ENCODE assay signal across 13 cellular contexts in genomic region chr7:6401536-6401935, GRCh38.
"Had no signal": no experiment of that assay in that cellular context is flagged by ENCODE, and none has a peak within 500 bp of the region (broad histone marks: within the 10 kb centered on the region; RNA-seq: fewer than 3 reads in every experiment).

No MANE protein-coding gene starts in this region.

- H3K27me3 ChIP-seq: ascending aorta, foreskin keratinocyte, neural progenitor cell, tibial artery had no signal

- H3K27ac Mint-ChIP-seq: activated CD4-positive, alpha-beta T cell treated with anti-CD3 and anti-CD28 coated beads for 36 hours; activated naive CD4-positive, alpha-beta T cell treated with anti-CD3 and anti-CD28 coated beads for 36 hours; activated naive CD8-positive, alpha-beta T cell treated with anti-CD3 and anti-CD28 coated beads, Interleukin-2, amount 50 U/mL, for 24 hours; neural progenitor cell; stimulated activated naive B cell treated with anti-CD40 and anti-IgM and Interleukin-4, amounts not matched to agents 10 μg/mL and 1 μg/mL and 100 μg/mL, for 72 hours; T-helper 17 cell had no signal

- H3K4me2 ChIP-seq: neural progenitor cell had no signal

- H3K4me3 ChIP-seq: ascending aorta, neural progenitor cell, tibial artery had no signal

- H3K4me1 ChIP-seq: neural progenitor cell had no signal

- H3K36me3 ChIP-seq: neural progenitor cell had no signal

- H3K9me3 ChIP-seq: ascending aorta, tibial artery had no signal

- ATAC-seq: activated CD4-positive, alpha-beta T cell treated with anti-CD3 and anti-CD28 coated beads for 36 hours; activated naive CD8-positive, alpha-beta T cell treated with anti-CD3 and anti-CD28 coated beads, Interleukin-2, amount 50 U/mL, for 24 hours; foreskin keratinocyte; stimulated activated naive B cell treated with anti-CD40 and anti-IgM and Interleukin-4, amounts not matched to agents 10 μg/mL and 1 μg/mL and 100 μg/mL, for 72 hours; T-helper 17 cell had no signal

- DNase-seq: activated CD4-positive, alpha-beta T cell treated with anti-CD3 and anti-CD28 coated beads for 36 hours; activated naive CD4-positive, alpha-beta T cell treated with anti-CD3 and anti-CD28 coated beads for 36 hours; activated naive CD8-positive, alpha-beta T cell treated with anti-CD3 and anti-CD28 coated beads, Interleukin-2, amount 50 U/mL, for 24 hours; foreskin keratinocyte; kidney glomerular epithelial cell; mesendoderm; stimulated activated CD4-positive, alpha-beta T cell treated with anti-CD3 and anti-CD28 coated beads, Interleukin-2, amount 100 ng/mL, for 48 hours; stimulated activated naive B cell treated with anti-CD40 and anti-IgM and Interleukin-4, amounts not matched to agents 10 μg/mL and 1 μg/mL and 100 μg/mL, for 72 hours; T-helper 17 cell; tibial artery; WERI-Rb-1 had no signal

- H3K27ac ChIP-seq: ascending aorta, foreskin keratinocyte, neural progenitor cell, tibial artery, WERI-Rb-1 had no signal

- H3K9ac ChIP-seq: neural progenitor cell had no signal

- H3K27me3 Mint-ChIP-seq: activated CD4-positive, alpha-beta T cell treated with anti-CD3 and anti-CD28 coated beads for 36 hours; activated naive CD8-positive, alpha-beta T cell treated with anti-CD3 and anti-CD28 coated beads, Interleukin-2, amount 50 U/mL, for 24 hours; stimulated activated naive B cell treated with anti-CD40 and anti-IgM and Interleukin-4, amounts not matched to agents 10 μg/mL and 1 μg/mL and 100 μg/mL, for 72 hours; T-helper 17 cell had no signal

- H2AFZ ChIP-seq: neural progenitor cell had no signal

- H3K4me3 Mint-ChIP-seq: activated CD4-positive, alpha-beta T cell treated with anti-CD3 and anti-CD28 coated beads for 36 hours; activated naive CD4-positive, alpha-beta T cell treated with anti-CD3 and anti-CD28 coated beads for 36 hours; activated naive CD8-positive, alpha-beta T cell treated with anti-CD3 and anti-CD28 coated beads, Interleukin-2, amount 50 U/mL, for 24 hours; neural progenitor cell; stimulated activated naive B cell treated with anti-CD40 and anti-IgM and Interleukin-4, amounts not matched to agents 10 μg/mL and 1 μg/mL and 100 μg/mL, for 72 hours; T-helper 17 cell had no signal

- H3K9me3 Mint-ChIP-seq: activated naive CD4-positive, alpha-beta T cell treated with anti-CD3 and anti-CD28 coated beads for 36 hours; activated naive CD8-positive, alpha-beta T cell treated with anti-CD3 and anti-CD28 coated beads, Interleukin-2, amount 50 U/mL, for 24 hours; neural progenitor cell; stimulated activated naive B cell treated with anti-CD40 and anti-IgM and Interleukin-4, amounts not matched to agents 10 μg/mL and 1 μg/mL and 100 μg/mL, for 72 hours had no signal
